Comparison of ENCODE assay signal across 1 cellular context in the genomic region with DNA sequence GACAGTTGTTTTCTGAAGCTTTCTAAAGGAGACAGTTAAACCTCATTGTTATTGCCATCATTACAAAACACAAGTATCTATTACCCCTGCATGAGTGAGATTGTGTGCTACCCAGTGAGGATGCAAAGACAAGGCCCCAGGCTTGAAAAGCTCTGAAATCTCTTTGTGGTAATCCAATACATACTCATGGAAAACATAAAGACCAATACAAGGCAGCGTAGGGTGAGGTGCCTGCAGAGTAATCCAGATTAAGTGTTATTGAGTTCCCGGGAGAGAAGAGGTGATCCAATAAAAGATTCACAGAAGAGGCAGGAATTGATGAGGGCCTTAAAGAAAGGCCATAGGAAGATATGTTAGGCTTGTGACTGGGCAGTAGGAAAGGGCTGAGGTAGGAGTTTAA.
TF ChIP-seq lines count a peak whose summit lies in the region.

No MANE protein-coding gene starts in this region.

TF ChIP-seq in K562, 482 proteins besides CTCF, POLR2A, EP300 and RAD21 (continued from another document):
- TF ChIP-seq ZNF778 (CRISPR knock-in tag; IDR thresholded peaks at IDR 0.05) (no peak), ZNF197 (CRISPR knock-in tag; IDR thresholded peaks at IDR 0.05; ENCODE audit: low read depth) (no peak), BCOR (IDR thresholded peaks at IDR 0.05) (no peak)
